In genomic region chr17:15831182-15831581, GRCh38 we compare ENCODE assay signal across 8 cellular contexts.
DNase-seq lines count a peak whose midpoint lies in the region; ATAC-seq and TF ChIP-seq lines count a peak whose summit lies in the region.
"Not testable (repeated sequence)": the region's sequence is repeated elsewhere in the genome, so short reads cannot be mapped to it uniquely, and the experiment has no call there.

No MANE protein-coding gene starts in this region.

- H3K27ac Mint-ChIP-seq in activated CD4-positive, alpha-beta T cell treated with anti-CD3 and anti-CD28 coated beads for 36 hours; MCF 10A (ENCODE audit: low read depth, unreplicated experiment): not testable (repeated sequence)

- BruUV-seq in IMR-90 (replicated peaks; lab: Mats Ljungman, UMichigan); MCF 10A (replicated peaks; lab: Mats Ljungman, UMichigan): not testable (repeated sequence)

- 96% methylated on average over 4 of the region's 6 CpGs; no CpG with 5 or more reads in 1 of the 2 experiments for WGBS in IMR-90 (ENCODE audit: extremely low coverage in 2 of 2, insufficient read length in 1 of 2), 2 experiments

- not testable (repeated sequence) for H3K56ac ChIP-seq in IMR-90 (ENCODE audit: extremely low read depth, insufficient read depth, low read length)

- H3K4ac ChIP-seq in IMR-90 (ENCODE audit: low read depth, low read length) = not testable (repeated sequence)

- H4K20me1 ChIP-seq in IMR-90 (ENCODE audit: insufficient read depth, low read length) = not testable (repeated sequence)

- H3K9me3 Mint-ChIP-seq in activated CD4-positive, alpha-beta T cell treated with anti-CD3 and anti-CD28 coated beads for 36 hours (ENCODE audit: low read depth); MCF 10A (ENCODE audit: unreplicated experiment): not testable (repeated sequence)

- not testable (repeated sequence) for TF ChIP-seq RAD21 in IMR-90 (IDR thresholded peaks at IDR 0.05; ENCODE audit: low read length)

- DNase-seq in DMS53 treated with DMSO at 0.1 percent for 48 hours (lab: John Stamatoyannopoulos, UW; ENCODE audit: unreplicated experiment) = peak; percentile 6
- DNase-seq in IMR-90 = peak; percentile 89
- peak; percentile 56 for DNase-seq in activated CD4-positive, alpha-beta T cell treated with anti-CD3 and anti-CD28 coated beads for 36 hours
- peak; percentile 50 for DNase-seq in MCF 10A (ENCODE audit: unreplicated experiment)
- peak; percentile 8 to 20 (median 15) for DNase-seq in stimulated activated CD4-positive, alpha-beta T cell treated with anti-CD3 and anti-CD28 coated beads, Interleukin-12 subunit alpha, Interleukin-12 subunit beta, amount 100 ng/mL, for 48 hours (ENCODE audit: low read depth in 2 of 3, low spot score in 1 of 3)

- not testable (repeated sequence) for H3K9ac ChIP-seq in IMR-90 (ENCODE audit: low read depth, low read length)

- TF ChIP-seq CTCF in IMR-90 (conservative IDR thresholded peaks at IDR 0.05; ENCODE audit: low read depth, low read length); MCF 10A (IDR thresholded peaks at IDR 0.05; ENCODE audit: unreplicated experiment): not testable (repeated sequence)

- not testable (repeated sequence) for H3K36me3 Mint-ChIP-seq in activated CD4-positive, alpha-beta T cell treated with anti-CD3 and anti-CD28 coated beads for 36 hours (ENCODE audit: low read depth); MCF 10A (ENCODE audit: insufficient read depth, unreplicated experiment)

- not testable (repeated sequence) for H2BK15ac ChIP-seq in IMR-90 (ENCODE audit: low read depth, low read length)

- in situ Hi-C loops in IMR-90 (cut with MboI; ENCODE audit: low sequenced_read_pairs) = not testable (repeated sequence)

- H3K27ac ChIP-seq in IMR-90 (ENCODE audit: insufficient read depth, low read length) = not testable (repeated sequence)

- H2AFZ ChIP-seq in IMR-90 (replicated peaks; ENCODE audit: low read length, poor library complexity) = not testable (repeated sequence)

- H2BK120ac ChIP-seq in IMR-90 (ENCODE audit: low read depth, low read length) = not testable (repeated sequence)

- H4K8ac ChIP-seq in IMR-90 (ENCODE audit: low read depth in 2 of 2, low read length in 2 of 2) = not testable (repeated sequence)

- not testable (repeated sequence) for TF ChIP-seq POLR2A in IMR-90 (IDR thresholded peaks at IDR 0.05; ENCODE audit: low read depth, low read length)

- not testable (repeated sequence) for H3K4me3 Mint-ChIP-seq in activated CD4-positive, alpha-beta T cell treated with anti-CD3 and anti-CD28 coated beads for 36 hours; MCF 10A (ENCODE audit: unreplicated experiment)

- H3K9me1 ChIP-seq in IMR-90 (ENCODE audit: insufficient read depth, low read length) = not testable (repeated sequence)

- H3K36me3 ChIP-seq in IMR-90 (ENCODE audit: control insufficient read depth, insufficient read depth, low read length) = not testable (repeated sequence)

- 0 out of 2 replicates have a peak overlapping the region, but pooled peaks have one; percentile 32 for H2AK5ac ChIP-seq in IMR-90 (ENCODE audit: low read depth, low read length)

- H3K27me3 ChIP-seq in IMR-90 (ENCODE audit: control insufficient read depth, insufficient read depth, low read length) = not testable (repeated sequence)

- H3K23ac ChIP-seq in IMR-90 (ENCODE audit: low read depth, low read length) = not testable (repeated sequence)

- CTCF ChIA-PET in IMR-90 (lab: Yijun Ruan, JAX); activated CD4-positive, alpha-beta T cell treated with anti-CD3 and anti-CD28 coated beads for 36 hours (lab: Charles Lee): not testable (repeated sequence)
- CTCF ChIA-PET in MCF 10A (lab: Yijun Ruan, JAX) = interaction anchor here (0.7 kb wide), 1 partner anchor 528 kb away, joined by 3 read pairs; no protein-coding TSS in a partner anchor

- H4K91ac ChIP-seq in IMR-90 (ENCODE audit: insufficient read depth, low read depth, low read length) = not testable (repeated sequence)

- H3K4me1 Mint-ChIP-seq in activated CD4-positive, alpha-beta T cell treated with anti-CD3 and anti-CD28 coated beads for 36 hours = peaks cover 36% of the 10 kb centered on the region
- not testable (repeated sequence) for H3K4me1 Mint-ChIP-seq in MCF 10A (ENCODE audit: insufficient read depth, unreplicated experiment)

- not testable (repeated sequence) for H3K14ac ChIP-seq in IMR-90 (replicated peaks; ENCODE audit: low read depth, low read length)

- H3K9me3 ChIP-seq in IMR-90 (ENCODE audit: control insufficient read depth, insufficient read depth, low read length) = not testable (repeated sequence)

- POLR2A ChIA-PET in IMR-90 (lab: Charles Lee; ENCODE audit: unreplicated experiment); activated CD4-positive, alpha-beta T cell treated with anti-CD3 and anti-CD28 coated beads for 36 hours (lab: Charles Lee); MCF 10A (lab: Yijun Ruan, JAX): not testable (repeated sequence)

- not testable (repeated sequence) for H3K79me1 ChIP-seq in IMR-90 (ENCODE audit: low read depth in 1 of 2, low read length in 2 of 2)

- H3K18ac ChIP-seq in IMR-90 (ENCODE audit: low read depth, low read length) = not testable (repeated sequence)

- H2BK5ac ChIP-seq in IMR-90 (ENCODE audit: low read depth, low read length, poor library complexity, severe bottlenecking) = not testable (repeated sequence)

- H2AK9ac ChIP-seq in IMR-90 (replicated peaks; ENCODE audit: low read depth, low read length, poor library complexity) = not testable (repeated sequence)

- H3K4me2 ChIP-seq in IMR-90 (ENCODE audit: low read depth, low read length) = not testable (repeated sequence)

- dilution Hi-C loops in IMR-90 (cut with HindIII; ENCODE audit: low sequenced_read_pairs, unreplicated experiment) = not testable (repeated sequence)

- intact Hi-C loops in IMR-90 (cut with micrococcal nuclease); MCF 10A (cut with micrococcal nuclease): not testable (repeated sequence)
- intact Hi-C loops in activated CD4-positive, alpha-beta T cell treated with anti-CD3 and anti-CD28 coated beads for 36 hours (cut with DNase I, micrococcal nuclease) = loop anchor here (1.0 to 5.0 kb wide), 3 partner anchors 126 to 197 kb away; no protein-coding TSS in a partner anchor

- H2BK20ac ChIP-seq in IMR-90 (ENCODE audit: low read depth, low read length) = not testable (repeated sequence)

- not testable (repeated sequence) for H3K4me3 ChIP-seq in IMR-90 (ENCODE audit: insufficient read depth, low read depth, low read length)

- not testable (repeated sequence) for H3K4me1 ChIP-seq in IMR-90 (ENCODE audit: control insufficient read depth, insufficient read depth, low read length)

- not testable (repeated sequence) for H4K5ac ChIP-seq in IMR-90 (ENCODE audit: low read depth, low read length)

- peaks cover 14% of the 10 kb centered on the region for H3K27me3 Mint-ChIP-seq in activated CD4-positive, alpha-beta T cell treated with anti-CD3 and anti-CD28 coated beads for 36 hours
- not testable (repeated sequence) for H3K27me3 Mint-ChIP-seq in MCF 10A (ENCODE audit: insufficient read depth, unreplicated experiment)

- ATAC-seq in GM18909 (IDR thresholded peaks at IDR 0.05; ENCODE audit: poor library complexity, unreplicated experiment) (peak; percentile 88), GM21717 (IDR thresholded peaks at IDR 0.05; ENCODE audit: unreplicated experiment) (peak; percentile 82), HG03045 (IDR thresholded peaks at IDR 0.05; ENCODE audit: unreplicated experiment) (peak; percentile 84), IMR-90 (ENCODE audit: low read depth) (peak; percentile 72)
- peak; percentile 82 for ATAC-seq in activated CD4-positive, alpha-beta T cell treated with anti-CD3 and anti-CD28 coated beads for 36 hours

TF ChIP-seq in IMR-90, 13 proteins besides CTCF, POLR2A, EP300 and RAD21:
- TF ChIP-seq FOS (IDR thresholded peaks at IDR 0.05; ENCODE audit: low read depth, low read length) (0 out of 2 replicates have a peak, but pooled peaks have one; percentile 3), NFE2L2 (IDR thresholded peaks at IDR 0.05; ENCODE audit: low read depth, low read length) (peak; percentile 35)

Comparison
In these comparisons a context has a peak if more than half of its experiments do, and no peak if none do; other contexts are left out.
1. DNase-seq: peak in every context shown above with its lines; median percentile 89 in IMR-90; 56 in activated CD4-positive, alpha-beta T cell treated with anti-CD3 and anti-CD28 coated beads for 36 hours; 50 in MCF 10A; 15 in stimulated activated CD4-positive, alpha-beta T cell treated with anti-CD3 and anti-CD28 coated beads, Interleukin-12 subunit alpha, Interleukin-12 subunit beta, amount 100 ng/mL, for 48 hours; 6 in DMS53 treated with DMSO at 0.1 percent for 48 hours.